ENCODE assay signal across 12 cellular contexts in genomic region chr15:90718232-90718631, GRCh38. TPM values are rescaled to one million over a fixed set of nuclear protein-coding genes. Genes with fewer than 3 reads are reported as not detected.
DNase-seq lines count a peak whose midpoint lies in the region; ATAC-seq, FAIRE-seq and TF ChIP-seq lines count a peak whose summit lies in the region.
"Had no signal": no experiment of that assay in that cellular context is flagged by ENCODE, and none has a peak within 500 bp of the region (broad histone marks: within the 10 kb centered on the region; RNA-seq: fewer than 3 reads in every experiment).

No MANE protein-coding gene starts in this region.

- no peak overlapping the region for H2AFZ ChIP-seq in keratinocyte (ENCODE audit: control insufficient read depth, low read length)

- H3K4me3 ChIP-seq in BE2C (ENCODE audit: low read depth, low read length), result peak overlapping the region; percentile 95
- H3K4me3 ChIP-seq in HEK293 (ENCODE audit: low read depth, low read length), result peak overlapping the region; percentile 88
- peak overlapping the region in 2 of 3 experiments; percentile 65 to 89 for H3K4me3 ChIP-seq in keratinocyte (ENCODE audit: control insufficient read depth in 2 of 3, extremely low read depth in 1 of 3, insufficient read depth in 2 of 3, low read depth in 1 of 3, low read length in 3 of 3)

- H3K4me3 Mint-ChIP-seq in activated CD8-positive, alpha-beta T cell treated with anti-CD3 and anti-CD28 coated beads for 36 hours, result peak overlapping the region; percentile 84

- dilution Hi-C loops in keratinocyte (cut with MboI; ENCODE audit: extremely low pct_ligation_motif_present, low sequenced_read_pairs), result no loop called here

- peaks cover 15% of the 10 kb centered on the region for H3K36me3 Mint-ChIP-seq in activated CD8-positive, alpha-beta T cell treated with anti-CD3 and anti-CD28 coated beads for 36 hours (ENCODE audit: low read depth)

- CTCF ChIA-PET in HEK293 (lab: Yijun Ruan, JAX), result interaction anchor here (0.7 to 1.7 kb wide), 5 partner anchors 11 to 647 kb away, joined by 3 to 7 read pairs (median 3); no protein-coding TSS in a partner anchor
- CTCF ChIA-PET in activated CD8-positive, alpha-beta T cell treated with anti-CD3 and anti-CD28 coated beads for 36 hours (lab: Charles Lee), result interaction anchor here (0.8 to 1.9 kb wide), 13 partner anchors 18 to 425 kb away, joined by 3 to 10 read pairs (median 4); partner anchors contain the start of gene UNC45A

- no peaks in the 10 kb centered on the region for H4K20me1 ChIP-seq in keratinocyte (ENCODE audit: control insufficient read depth, extremely low read depth, insufficient read depth, low read length)

- peak overlapping the region; percentile 89 for H3K4me2 ChIP-seq in keratinocyte (ENCODE audit: control insufficient read depth, extremely low read depth, insufficient read depth, low read depth, low read length)

- H3K27me3 Mint-ChIP-seq in activated CD8-positive, alpha-beta T cell treated with anti-CD3 and anti-CD28 coated beads for 36 hours, result no peaks in the 10 kb centered on the region

- H3K9me3 Mint-ChIP-seq in activated CD8-positive, alpha-beta T cell treated with anti-CD3 and anti-CD28 coated beads for 36 hours, result no peaks in the 10 kb centered on the region

- peak overlapping the region; percentile 96 for H3K27ac Mint-ChIP-seq in activated CD8-positive, alpha-beta T cell treated with anti-CD3 and anti-CD28 coated beads for 36 hours

- H3K4me1 ChIP-seq in BE2C (no peaks in the 10 kb centered on the region), HEK293 (ENCODE audit: control insufficient read depth, insufficient read depth, low read length) (no peaks in the 10 kb centered on the region; the same call in 1 of the 2 replicates), keratinocyte (ENCODE audit: control insufficient read depth, extremely low read depth, insufficient read depth, low read length) (peaks cover 6% of the 10 kb centered on the region)

- H3K9me3 ChIP-seq in BE2C (no peaks in the 10 kb centered on the region), HEK293 (ENCODE audit: control insufficient read depth, insufficient read depth, low read depth, low read length) (no peaks in the 10 kb centered on the region), keratinocyte (ENCODE audit: control insufficient read depth, low read depth, low read length) (no peaks in the 10 kb centered on the region)
- H3K9me3 ChIP-seq: suprapubic skin had no signal

- peaks cover 24% of the 10 kb centered on the region for H3K79me2 ChIP-seq in keratinocyte (ENCODE audit: control insufficient read depth, insufficient read depth, low read length)

- no peaks in the 10 kb centered on the region; the same call in 1 of the 2 replicates for H3K36me3 ChIP-seq in BE2C
- peaks cover under 1 to 27% of the 10 kb centered on the region in 2 experiments for H3K36me3 ChIP-seq in HEK293 (ENCODE audit: control insufficient read depth in 2 of 2, insufficient read depth in 1 of 2, low read length in 2 of 2)
- no peaks in the 10 kb centered on the region for H3K36me3 ChIP-seq in keratinocyte (ENCODE audit: control insufficient read depth in 2 of 2, extremely low read depth in 1 of 2, insufficient read depth in 2 of 2, low read length in 2 of 2)
- H3K36me3 ChIP-seq: suprapubic skin had no signal

- ATAC-seq in activated CD8-positive, alpha-beta T cell treated with anti-CD3 and anti-CD28 coated beads for 36 hours, result no peak
- ATAC-seq in GM18505 (IDR thresholded peaks at IDR 0.05; ENCODE audit: unreplicated experiment) (no peak), GM18870 (IDR thresholded peaks at IDR 0.05; ENCODE audit: unreplicated experiment) (no peak)

- no peak for TF ChIP-seq POLR2A in GM18505 (IDR thresholded peaks at IDR 0.05; ENCODE audit: borderline replicate concordance, extremely low read depth, insufficient read depth, insufficient read length)

- H3K9me1 ChIP-seq in keratinocyte (ENCODE audit: control insufficient read depth, extremely low read depth, insufficient read depth, low read length), result no peaks in the 10 kb centered on the region

- no peak overlapping the region for H3K27ac ChIP-seq in HEK293 (ENCODE audit: extremely low read depth, low read depth, low read length)
- H3K27ac ChIP-seq in keratinocyte (ENCODE audit: control insufficient read depth, insufficient read depth, low read length), result no peak overlapping the region

- H3K4me1 Mint-ChIP-seq in activated CD8-positive, alpha-beta T cell treated with anti-CD3 and anti-CD28 coated beads for 36 hours (ENCODE audit: low read depth), result peaks cover 18% of the 10 kb centered on the region

- intact Hi-C loops in activated CD8-positive, alpha-beta T cell treated with anti-CD3 and anti-CD28 coated beads for 36 hours (cut with micrococcal nuclease), result no loop called here

- POLR2A ChIA-PET in HEK293 (lab: Yijun Ruan, JAX), result interaction anchor here (1.1 to 2.4 kb wide), 6 partner anchors 9 to 214 kb away, joined by 3 to 16 read pairs (median 8); partner anchors contain the start of genes HDDC3 and MAN2A2
- POLR2A ChIA-PET in activated CD8-positive, alpha-beta T cell treated with anti-CD3 and anti-CD28 coated beads for 36 hours (lab: Charles Lee), result interaction anchor here (0.6 to 2.1 kb wide), 16 partner anchors 9 to 216 kb away, joined by 3 to 12 read pairs (median 4); partner anchors contain the start of genes HDDC3 and MAN2A2

- H3K27me3 ChIP-seq in BE2C (no peaks in the 10 kb centered on the region), keratinocyte (ENCODE audit: control insufficient read depth, extremely low read depth, insufficient read depth, low read length) (no peaks in the 10 kb centered on the region)
- H3K27me3 ChIP-seq: suprapubic skin had no signal

- FAIRE-seq in keratinocyte (lab: Jason Lieb, UNC), result no peak
- FAIRE-seq: RCC 7860, small intestine had no signal

- peak overlapping the region; percentile 80 for H3K9ac ChIP-seq in keratinocyte (ENCODE audit: control insufficient read depth, extremely low read depth, insufficient read depth, low read length)

- TF ChIP-seq CTCF in BE2C (IDR thresholded peaks at IDR 0.05; ENCODE audit: low read depth, low read length) (no peak), HEK293 (tag by site-specific recombination; IDR thresholded peaks at IDR 0.05) (no peak), keratinocyte (optimal IDR thresholded peaks at IDR 0.05 in 1 of 3, IDR thresholded peaks at IDR 0.05 in 1 of 3, conservative IDR thresholded peaks at IDR 0.05 in 1 of 3; ENCODE audit: extremely low read depth in 1 of 3, insufficient read depth in 2 of 3, low read length in 3 of 3) (no peak)
- no peak for TF ChIP-seq CTCF in activated CD8-positive, alpha-beta T cell treated with anti-CD3 and anti-CD28 coated beads for 36 hours (IDR thresholded peaks at IDR 0.05)

- no peak for DNase-seq in BE2C
- DNase-seq in activated CD8-positive, alpha-beta T cell treated with anti-CD3 and anti-CD28 coated beads for 36 hours, result no peak
- no peak for DNase-seq in keratinocyte (ENCODE audit: low read depth, low spot score)
- DNase-seq in NCI-H345 (lab: John Stamatoyannopoulos, UW), result no peak
- DNase-seq in ureter (ENCODE audit: low spot score), result no peak
- DNase-seq: head of caudate nucleus, small intestine had no signal

TF ChIP-seq in HEK293, 187 proteins besides CTCF, POLR2A, EP300 and RAD21 (continues in another document):
- no peak for TF ChIP-seq ZNF211 (tag by site-specific recombination; IDR thresholded peaks at IDR 0.05; ENCODE audit: low read depth)

RNA-seq across cellular contexts. Expression of gene BLM, which starts 1.1 kb away (rescaled TPM):
- 10.3 TPM for polyA plus RNA-seq in BE2C (2012; ENCODE audit: insufficient read depth, insufficient read length, low read depth)
- 10 to 100 TPM; 45.2 to 53.6 TPM for total RNA-seq in activated CD8-positive, alpha-beta T cell treated with anti-CD3 and anti-CD28 coated beads for 36 hours
- polyA plus RNA-seq in keratinocyte, result 0.94 to 4.4 TPM (median 3.2 TPM) in 3 replicates
- polyA plus RNA-seq in keratinocyte (2011; ENCODE audit: low read depth), result 0.12 TPM
- polyA plus RNA-seq in keratinocyte (2011; cell fraction: cytosol; rRNA removed), result 0.99 and 1.8 TPM in 2 replicates
- polyA plus RNA-seq in keratinocyte (2011; cell fraction: nucleus; rRNA removed), result 2.0 and 2.7 TPM in 2 replicates
- 0.39 and 4.0 TPM in 2 replicates for polyA plus RNA-seq in keratinocyte (2012; ENCODE audit: low replicate concordance)
- 1.8 to 9.2 TPM (median 2.3 TPM) in 3 replicates for polyA minus RNA-seq in keratinocyte
- polyA minus RNA-seq in keratinocyte (2011; cell fraction: cytosol; rRNA and poly(A)+ RNA removed), result 2.1 TPM
- polyA minus RNA-seq in keratinocyte (2011; cell fraction: nucleus; rRNA and poly(A)+ RNA removed), result 1.6 and 4.5 TPM in 2 replicates
- total RNA-seq in ureter, result 3.7 TPM
